16 cellular contexts compared by ENCODE assay signal in genomic region chr6:17866876-17867444, GRCh38.
DNase-seq lines count a peak whose midpoint lies in the region; ATAC-seq and TF ChIP-seq lines count a peak whose summit lies in the region.
"Had no signal": no experiment of that assay in that cellular context is flagged by ENCODE, and none has a peak within 500 bp of the region (broad histone marks: within the 10 kb centered on the region; RNA-seq: fewer than 3 reads in every experiment).

No MANE protein-coding gene starts in this region.

- ATAC-seq in GM21447 (IDR thresholded peaks at IDR 0.05; ENCODE audit: unreplicated experiment): no peak
- no peak for ATAC-seq in GM18858 (IDR thresholded peaks at IDR 0.05; ENCODE audit: unreplicated experiment)
- ATAC-seq: T-cell had no signal

- DNase-seq in RPMI7951 (ENCODE audit: low read depth) (peak; percentile 25), choroid plexus epithelial cell (ENCODE audit: low read depth) (peak; percentile 68), medulla oblongata (ENCODE audit: extremely low spot score) (peak; percentile 86), substantia nigra (lab: John Stamatoyannopoulos, UW) (peak in 33 of 49 donors; percentile 9 to 79 (median 42)), NCI-H1105 treated with DMSO at 0.1 percent for 48 hours (lab: John Stamatoyannopoulos, UW) (no peak), cerebellar cortex (ENCODE audit: low spot score) (no peak)
- DNase-seq: activated B cell treated with CpG ODN at 0.5 μM for 24 hours; aorta; CD4-positive, alpha-beta memory T cell; GOT3; naive B cell; NCI-H1930; retina; T-cell had no signal

- TF ChIP-seq CTCF in choroid plexus epithelial cell (conservative IDR thresholded peaks at IDR 0.05; ENCODE audit: low read depth, low read length): no peak

- H3K27ac ChIP-seq in substantia nigra (ENCODE audit: low read depth, low read length, poor library complexity, severe bottlenecking): peak overlapping the region; percentile 88

- no peak overlapping the region for H3K4me3 ChIP-seq in choroid plexus epithelial cell (ENCODE audit: low read depth, low read length)

Comparison
In these comparisons a context has a peak if more than half of its experiments do, and no peak if none do; other contexts are left out.
1. DNase-seq: peak in RPMI7951 (single experiment), choroid plexus epithelial cell (single experiment), medulla oblongata (single experiment) and substantia nigra (33 of 49); none in NCI-H1105 treated with DMSO at 0.1 percent for 48 hours (single experiment) and cerebellar cortex (single experiment).